Comparison of ENCODE assay signal across 1 cellular context in genomic region chr13:108769213-108770070, GRCh38.
A peak's percentile ranks its signal among the peaks of the same experiment; 100 is the strongest.
TF ChIP-seq lines count a peak whose summit lies in the region.

No MANE protein-coding gene starts in this region.

TF ChIP-seq in K562, 482 proteins besides CTCF, POLR2A, EP300 and RAD21 (continued from another document and continues in another):
- TF ChIP-seq RCOR1 (IDR thresholded peaks at IDR 0.05; ENCODE audit: borderline replicate concordance in 1 of 2, low read depth in 2 of 2, low read length in 2 of 2): peak in 1 of 2 experiments; percentile 93; a peak in 2 of 4 replicates
- no peak for TF ChIP-seq MYNN (IDR thresholded peaks at IDR 0.05)
- no peak for TF ChIP-seq MYNN (CRISPR knock-in tag; IDR thresholded peaks at IDR 0.05)
- no peak for TF ChIP-seq PTRF (tag; IDR thresholded peaks at IDR 0.05)
- peak; percentile 74; the same call in 1 of the 2 replicates for TF ChIP-seq ESRRA (IDR thresholded peaks at IDR 0.05; ENCODE audit: borderline replicate concordance, low read depth)
- TF ChIP-seq TCF3 (CRISPR knock-in tag; IDR thresholded peaks at IDR 0.05): peak; percentile 97
- no peak for TF ChIP-seq ZC3H4 (CRISPR knock-in tag; IDR thresholded peaks at IDR 0.05; ENCODE audit: borderline replicate concordance)
- 0 out of 4 replicates have a peak, but pooled peaks of 1 of the 2 experiments have one; percentile 45 for TF ChIP-seq ETV6 (IDR thresholded peaks at IDR 0.05; ENCODE audit: borderline replicate concordance in 1 of 2, low read depth in 2 of 2, low read length in 1 of 2)
- no peak for TF ChIP-seq ETV6 (CRISPR knock-in tag; IDR thresholded peaks at IDR 0.05; ENCODE audit: borderline replicate concordance)
- peak; percentile 88 for TF ChIP-seq SOX6 (IDR thresholded peaks at IDR 0.05)
- peak; percentile 12; the same call in 1 of the 2 replicates for TF ChIP-seq PHF8 (IDR thresholded peaks at IDR 0.05; ENCODE audit: borderline replicate concordance, low read length)
- no peak for TF ChIP-seq RFX7 (CRISPR knock-in tag; IDR thresholded peaks at IDR 0.05)
- peak; percentile 69 for TF ChIP-seq MYBL2 (IDR thresholded peaks at IDR 0.05; ENCODE audit: low read depth)
- no peak for TF ChIP-seq MYBL2 (CRISPR knock-in tag; IDR thresholded peaks at IDR 0.05; ENCODE audit: borderline replicate concordance)
- peak in 1 of 2 experiments; percentile 30; a peak in 1 of 4 replicates for TF ChIP-seq ZNF639 (CRISPR knock-in tag; conservative IDR thresholded peaks at IDR 0.05 in 1 of 2, IDR thresholded peaks at IDR 0.05 in 1 of 2)
- TF ChIP-seq ZNF395 (CRISPR knock-in tag; IDR thresholded peaks at IDR 0.05): peak; percentile 70; the same call in 1 of the 2 replicates
- no peak for TF ChIP-seq EWSR1 (IDR thresholded peaks at IDR 0.05; ENCODE audit: borderline replicate concordance, low read depth, partially characterized antibody)
- 0 out of 2 replicates have a peak, but pooled peaks have one; percentile 20 for TF ChIP-seq CREM (IDR thresholded peaks at IDR 0.05; ENCODE audit: low read depth)
- TF ChIP-seq DPF2 (IDR thresholded peaks at IDR 0.05): peak; percentile 95
- peak; percentile 93 for TF ChIP-seq JUND (IDR thresholded peaks at IDR 0.05; ENCODE audit: borderline replicate concordance, low read depth, low read length)
- TF ChIP-seq JUND (tag; IDR thresholded peaks at IDR 0.05; ENCODE audit: borderline replicate concordance, low read depth, low read length): peak; percentile 88; the same call in 2 of the 3 replicates
- TF ChIP-seq ID3 (CRISPR knock-in tag; IDR thresholded peaks at IDR 0.05): no peak
- TF ChIP-seq ID3 (tag; IDR thresholded peaks at IDR 0.05): peak; percentile 72; the same call in 1 of the 2 replicates
- TF ChIP-seq ESRRB (CRISPR knock-in tag; IDR thresholded peaks at IDR 0.05; ENCODE audit: borderline replicate concordance): no peak
- peak; percentile 75 for TF ChIP-seq NEUROD1 (IDR thresholded peaks at IDR 0.05; ENCODE audit: borderline replicate concordance, low read depth, low read length, partially characterized antibody)
- TF ChIP-seq POLR3A (IDR thresholded peaks at IDR 0.05; ENCODE audit: borderline replicate concordance, extremely low read depth, insufficient read depth, insufficient read length): no peak
- TF ChIP-seq TAL1 (IDR thresholded peaks at IDR 0.05): peak; percentile 96
- no peak for TF ChIP-seq ZNF174 (CRISPR knock-in tag; IDR thresholded peaks at IDR 0.05)
- TF ChIP-seq SNAPC5 (CRISPR knock-in tag; IDR thresholded peaks at IDR 0.05): no peak
- TF ChIP-seq SMARCC2 (IDR thresholded peaks at IDR 0.05; ENCODE audit: low read depth): peak; percentile 85; the same call in 1 of the 2 replicates
- TF ChIP-seq HMGN3 (IDR thresholded peaks at IDR 0.05; ENCODE audit: borderline replicate concordance, extremely low read depth, insufficient read length, low read depth, low read length): peak; percentile 25
- peak; percentile 86 for TF ChIP-seq MEIS2 (IDR thresholded peaks at IDR 0.05; ENCODE audit: partially characterized antibody)
- TF ChIP-seq ETV1 (tag; conservative IDR thresholded peaks at IDR 0.05; ENCODE audit: low read depth): peak; percentile 34; the same call in 1 of the 2 replicates
- TF ChIP-seq C11orf30 (IDR thresholded peaks at IDR 0.05; ENCODE audit: low read depth): peak; percentile 35; the same call in 1 of the 2 replicates
- TF ChIP-seq TBL1XR1 (IDR thresholded peaks at IDR 0.05; ENCODE audit: low read length in 2 of 2): peak in 1 of 2 experiments; percentile 75; a peak in 2 of 4 replicates
- TF ChIP-seq PHB2 (IDR thresholded peaks at IDR 0.05; ENCODE audit: low read depth): peak; percentile 74
- TF ChIP-seq RUNX1 (IDR thresholded peaks at IDR 0.05; ENCODE audit: low read depth): 0 out of 2 replicates have a peak, but pooled peaks have one; percentile 74
- TF ChIP-seq ZNF644 (tag; IDR thresholded peaks at IDR 0.05; ENCODE audit: low read depth): 0 out of 2 replicates have a peak, but pooled peaks have one; percentile 21
- peak; percentile 23; the same call in 1 of the 2 replicates for TF ChIP-seq ZBTB17 (CRISPR knock-in tag; IDR thresholded peaks at IDR 0.05)
- TF ChIP-seq MAX (CRISPR knock-in tag; IDR thresholded peaks at IDR 0.05): peak; percentile 41
- peak; percentile 41 for TF ChIP-seq EP400 (IDR thresholded peaks at IDR 0.05)
- TF ChIP-seq ZBED1 (IDR thresholded peaks at IDR 0.05): 0 out of 2 replicates have a peak, but pooled peaks have one; percentile 37
- TF ChIP-seq ZMIZ1 (IDR thresholded peaks at IDR 0.05; ENCODE audit: low read depth in 2 of 2, low read length in 2 of 2): peak in 1 of 2 experiments; percentile 92; a peak in 2 of 4 replicates
- peak; percentile 96 to 97 for TF ChIP-seq TRIM24 (IDR thresholded peaks at IDR 0.05)
- peak; percentile 95 for TF ChIP-seq CC2D1A (IDR thresholded peaks at IDR 0.05)
- no peak for TF ChIP-seq FOXP1 (CRISPR knock-in tag; IDR thresholded peaks at IDR 0.05)
- no peak for TF ChIP-seq NCOA4 (IDR thresholded peaks at IDR 0.05; ENCODE audit: partially characterized antibody)
- TF ChIP-seq POLR2H (tag; IDR thresholded peaks at IDR 0.05; ENCODE audit: low read depth): 0 out of 2 replicates have a peak, but pooled peaks have one; percentile 9
- peak; percentile 73 for TF ChIP-seq HDAC3 (IDR thresholded peaks at IDR 0.05; ENCODE audit: borderline replicate concordance, partially characterized antibody)
- TF ChIP-seq MEF2D (tag; conservative IDR thresholded peaks at IDR 0.05; ENCODE audit: low read depth): no peak
- TF ChIP-seq KHSRP (IDR thresholded peaks at IDR 0.05): peak; percentile 49; the same call in 1 of the 2 replicates
- no peak for TF ChIP-seq ZFP91 (CRISPR knock-in tag; IDR thresholded peaks at IDR 0.05)
- TF ChIP-seq FOSL1 (tag; conservative IDR thresholded peaks at IDR 0.05): peak; percentile 96
- no peak for TF ChIP-seq PTTG1 (tag; IDR thresholded peaks at IDR 0.05; ENCODE audit: low read depth)
- TF ChIP-seq EGR1 (conservative IDR thresholded peaks at IDR 0.05): peak; percentile 20; the same call in 1 of the 2 replicates
- peak; percentile 67; the same call in 1 of the 2 replicates for TF ChIP-seq ZNF197 (CRISPR knock-in tag; IDR thresholded peaks at IDR 0.05; ENCODE audit: low read depth)
- peak; percentile 77 for TF ChIP-seq DACH1 (IDR thresholded peaks at IDR 0.05; ENCODE audit: partially characterized antibody)
- TF ChIP-seq PHF21A (IDR thresholded peaks at IDR 0.05; ENCODE audit: borderline replicate concordance, low read depth): no peak; the same call in 1 of the 2 replicates
- TF ChIP-seq ZNF655 (CRISPR knock-in tag; IDR thresholded peaks at IDR 0.05): no peak
- 0 out of 2 replicates have a peak, but pooled peaks have one; percentile 32 for TF ChIP-seq EHMT2 (IDR thresholded peaks at IDR 0.05)
- peak; percentile 96 to 97 for TF ChIP-seq KDM1A (IDR thresholded peaks at IDR 0.05)
